ENCODE assay signal across 15 cellular contexts in the genomic region with DNA sequence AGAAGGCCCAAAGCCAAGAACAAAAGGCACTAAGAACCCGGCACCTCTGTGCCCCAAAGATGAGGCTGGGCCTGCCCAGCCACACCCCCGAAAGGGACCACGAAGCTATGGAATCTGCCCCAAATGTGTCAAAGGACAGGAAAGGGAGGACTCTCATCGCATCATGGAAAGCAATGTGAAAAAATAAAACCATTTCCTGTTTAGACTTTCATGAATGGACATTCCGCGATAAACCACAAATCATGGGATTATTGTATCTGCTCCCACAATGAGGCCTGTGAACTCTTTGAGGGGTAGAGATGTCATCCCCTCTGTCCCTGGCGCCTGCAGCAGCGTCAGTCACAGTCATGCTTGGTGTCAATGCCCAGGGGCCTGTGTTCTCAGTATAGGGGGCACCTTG.
A peak's percentile ranks its signal among the peaks of the same experiment; 100 is the strongest.
DNase-seq lines count a peak whose midpoint lies in the region; ATAC-seq and TF ChIP-seq lines count a peak whose summit lies in the region.
"Had no signal": no experiment of that assay in that cellular context is flagged by ENCODE, and none has a peak within 500 bp of the region (broad histone marks: within the 10 kb centered on the region; RNA-seq: fewer than 3 reads in every experiment).

No MANE protein-coding gene starts in this region.

- DNase-seq in AG20443 (ENCODE audit: low spot score), result peak; percentile 37
- DNase-seq in LHCN-M2 (ENCODE audit: low read depth), result peak; percentile 57
- DNase-seq in brain microvascular endothelial cell, result peak; percentile 66
- peak; percentile 90 to 98 for DNase-seq in lung microvascular endothelial cell (ENCODE audit: low read depth in 2 of 2)
- no peak for DNase-seq in upper lobe of left lung
- no peak for DNase-seq in NCI-H69 (lab: John Stamatoyannopoulos, UW)
- no peak for DNase-seq in NK-92 treated with Interleukin-12 subunit alpha and Interleukin-12 subunit beta, amount 100 ng/mL, for 24 hours (lab: John Stamatoyannopoulos, UW)
- DNase-seq: activated CD4-positive, alpha-beta T cell treated with anti-CD3 and anti-CD28 coated beads for 48 hours; activated T-cell treated with anti-CD3 and anti-CD28 coated beads, Interleukin-2, amount 50 U/mL, for 4 hours; amygdala; hypothalamus; pancreas; stimulated activated CD4-positive, alpha-beta T cell treated with anti-CD3 and anti-CD28 coated beads, Interleukin-1b, Interleukin-23, amount 100 ng/mL, for 48 hours had no signal

- no peak for TF ChIP-seq CTCF in brain microvascular endothelial cell (IDR thresholded peaks at IDR 0.05; ENCODE audit: low read depth, low read length, missing control alignments)
- no peak for TF ChIP-seq CTCF in upper lobe of left lung (IDR thresholded peaks at IDR 0.05)

- in situ Hi-C loops in brain microvascular endothelial cell (cut with HindIII; ENCODE audit: low pct_ligation_motif_present, low sequenced_read_pairs), result no loop called here

- H3K27ac ChIP-seq in brain microvascular endothelial cell (peak overlapping the region; percentile 90), upper lobe of left lung (peak overlapping the region in 1 of 4 donors; percentile 24)
- H3K27ac ChIP-seq: BLaER1, pancreas had no signal

- no peak for ATAC-seq in upper lobe of left lung (ENCODE audit: low FRiP score in 2 of 2)
- ATAC-seq in GM21367 (IDR thresholded peaks at IDR 0.05; ENCODE audit: unreplicated experiment), result no peak
- ATAC-seq: activated T-cell treated with anti-CD3 and anti-CD28 coated beads, Interleukin-2, amount 50 U/mL, for 4 hours; pancreas had no signal

- H3K27me3 ChIP-seq in brain microvascular endothelial cell (replicated peaks) (no peaks in the 10 kb centered on the region), upper lobe of left lung (no peaks in the 10 kb centered on the region)
- H3K27me3 ChIP-seq: BLaER1, pancreas had no signal

- H3K4me1 ChIP-seq in upper lobe of left lung, result peaks cover 8 to 13% (median 10%) of the 10 kb centered on the region in 4 donors
- H3K4me1 ChIP-seq: BLaER1 had no signal

- no peak for TF ChIP-seq EP300 in upper lobe of left lung (IDR thresholded peaks at IDR 0.05)

- no peak overlapping the region for H3K4me3 ChIP-seq in brain microvascular endothelial cell (ENCODE audit: low read depth, low read length)
- H3K4me3 ChIP-seq in upper lobe of left lung, result no peak overlapping the region
- H3K4me3 ChIP-seq: BLaER1, pancreas had no signal

- no peak for TF ChIP-seq POLR2A in upper lobe of left lung (IDR thresholded peaks at IDR 0.05)

- WGBS in upper lobe of left lung, 2 donors, result 56 to 60% methylated on average over 8 of the region's 8 CpGs

- H3K36me3 ChIP-seq in brain microvascular endothelial cell (replicated peaks) (no peaks in the 10 kb centered on the region), upper lobe of left lung (no peaks in the 10 kb centered on the region)
- H3K36me3 ChIP-seq: BLaER1, pancreas had no signal

- no peaks in the 10 kb centered on the region for H3K9me3 ChIP-seq in upper lobe of left lung
- H3K9me3 ChIP-seq: BLaER1, pancreas had no signal

Comparison
In these comparisons a context has a peak if more than half of its experiments do, and no peak if none do; other contexts are left out.
1. DNase-seq: peak in AG20443 (single experiment), LHCN-M2 (single experiment), brain microvascular endothelial cell (single experiment) and lung microvascular endothelial cell (2 of 2); none in upper lobe of left lung (0 of 2), NCI-H69 (single experiment) and NK-92 treated with Interleukin-12 subunit alpha and Interleukin-12 subunit beta, amount 100 ng/mL, for 24 hours (single experiment).